In the genomic region with DNA sequence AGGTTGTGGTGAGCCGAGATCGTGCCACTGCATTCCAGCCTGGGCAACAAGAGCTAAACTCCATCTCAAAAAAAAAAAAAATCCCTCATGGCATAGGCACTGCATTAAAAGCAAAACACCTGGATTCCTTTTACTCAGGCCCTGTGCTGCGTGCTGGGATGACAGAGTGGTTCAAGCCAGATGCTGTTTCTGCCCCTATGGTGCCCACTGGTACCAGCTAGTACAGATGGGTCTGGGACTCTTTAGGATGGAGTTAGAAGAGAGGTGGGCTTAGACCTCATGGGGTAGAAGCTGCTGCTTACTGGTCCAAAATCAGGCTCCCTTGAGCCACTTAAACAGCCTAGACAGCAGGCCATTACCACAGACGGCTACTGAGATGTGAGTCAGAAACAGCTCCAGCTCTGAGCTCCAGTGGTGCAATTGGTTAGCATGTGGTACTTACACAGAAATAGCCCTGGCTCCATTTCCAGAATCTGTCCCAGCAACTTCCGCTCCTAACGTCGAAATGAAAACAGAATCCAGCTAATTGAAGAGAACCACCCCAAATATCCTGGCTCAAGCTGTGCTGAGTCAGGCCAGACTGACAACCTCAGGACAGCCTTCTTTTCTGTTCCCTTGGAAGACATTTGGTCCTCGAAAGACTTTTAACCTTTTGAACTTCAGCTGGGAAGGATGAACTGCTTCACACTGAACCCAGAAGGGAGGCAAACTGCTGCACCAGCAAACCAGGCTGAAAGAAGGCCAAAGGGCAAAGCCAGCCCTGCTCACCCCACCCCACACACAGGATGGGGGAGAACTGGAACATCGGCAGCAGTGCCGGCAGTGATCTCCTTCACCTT, we compare ENCODE assay signal across 1 cellular context.
TF ChIP-seq lines count a peak whose summit lies in the region.

No MANE protein-coding gene starts in this region.

TF ChIP-seq in A549, 52 proteins besides CTCF, POLR2A, EP300 and RAD21 (continued from another document):
- TF ChIP-seq, protein P1, sequence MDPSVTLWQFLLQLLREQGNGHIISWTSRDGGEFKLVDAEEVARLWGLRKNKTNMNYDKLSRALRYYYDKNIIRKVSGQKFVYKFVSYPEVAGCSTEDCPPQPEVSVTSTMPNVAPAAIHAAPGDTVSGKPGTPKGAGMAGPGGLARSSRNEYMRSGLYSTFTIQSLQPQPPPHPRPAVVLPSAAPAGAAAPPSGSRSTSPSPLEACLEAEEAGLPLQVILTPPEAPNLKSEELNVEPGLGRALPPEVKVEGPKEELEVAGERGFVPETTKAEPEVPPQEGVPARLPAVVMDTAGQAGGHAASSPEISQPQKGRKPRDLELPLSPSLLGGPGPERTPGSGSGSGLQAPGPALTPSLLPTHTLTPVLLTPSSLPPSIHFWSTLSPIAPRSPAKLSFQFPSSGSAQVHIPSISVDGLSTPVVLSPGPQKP (IDR thresholded peaks at IDR 0.05; ENCODE audit: low read depth, low read length), result no peak
- no peak for TF ChIP-seq MAZ (IDR thresholded peaks at IDR 0.05; ENCODE audit: borderline replicate concordance, low read depth, low read length)
- TF ChIP-seq HEYL (CRISPR knock-in tag; IDR thresholded peaks at IDR 0.05), result no peak
